13 cellular contexts compared by ENCODE assay signal in the genomic region with DNA sequence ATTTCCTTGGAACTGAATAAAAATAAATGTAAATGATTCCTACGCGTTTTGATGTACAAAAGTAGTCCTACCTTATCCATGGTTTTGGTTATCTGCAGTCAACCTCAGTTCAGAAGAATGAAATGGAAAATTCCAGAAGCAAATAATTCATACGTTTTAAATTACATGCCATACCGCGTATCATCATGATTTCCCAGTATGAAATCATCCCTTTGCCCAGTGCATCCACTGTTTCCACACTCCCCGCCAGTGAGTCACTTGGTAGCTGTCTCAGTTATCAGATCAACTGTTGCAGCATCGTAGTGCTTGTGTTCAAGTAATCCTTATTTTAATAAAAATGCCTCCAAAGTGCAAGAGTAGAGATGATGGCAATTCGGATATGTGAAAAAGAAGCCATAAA. TPM values are rescaled to one million over a fixed set of nuclear protein-coding genes. Genes with fewer than 3 reads are reported as not detected.
DNase-seq lines count a peak whose midpoint lies in the region; ATAC-seq, FAIRE-seq and TF ChIP-seq lines count a peak whose summit lies in the region.
"Had no signal": no experiment of that assay in that cellular context is flagged by ENCODE, and none has a peak within 500 bp of the region (broad histone marks: within the 10 kb centered on the region; RNA-seq: fewer than 3 reads in every experiment).

No MANE protein-coding gene starts in this region.

- BruUV-seq in mammary epithelial cell (replicated peaks; lab: Mats Ljungman, UMichigan) = no TSS peak

- no peak overlapping the region for H3K4me2 ChIP-seq in mammary epithelial cell (ENCODE audit: insufficient read depth, low read depth, low read length)
- H3K4me2 ChIP-seq in keratinocyte (ENCODE audit: control insufficient read depth, extremely low read depth, insufficient read depth, low read depth, low read length) = peak overlapping the region; percentile 12

- in situ Hi-C loops in mammary epithelial cell (cut with MboI; ENCODE audit: low sequenced_read_pairs in 2 of 2) = loop anchor here (5.0 to 25.0 kb wide), 5 partner anchors 65 to 255 kb away; no protein-coding TSS in a partner anchor

- H3K4me3 ChIP-seq in mammary epithelial cell (replicated peaks in 1 of 3; ENCODE audit: insufficient read depth in 1 of 3, low read depth in 2 of 3, low read length in 3 of 3) (no peak overlapping the region), keratinocyte (ENCODE audit: control insufficient read depth in 2 of 3, extremely low read depth in 1 of 3, insufficient read depth in 2 of 3, low read depth in 1 of 3, low read length in 3 of 3) (no peak overlapping the region)
- H3K4me3 ChIP-seq: adrenal gland had no signal

- intact Hi-C loops in mammary epithelial cell (cut with micrococcal nuclease) = no loop called here

- FAIRE-seq in keratinocyte (lab: Jason Lieb, UNC) = no peak

- ATAC-seq in GM21619 (IDR thresholded peaks at IDR 0.05; ENCODE audit: unreplicated experiment) = no peak
- no peak for ATAC-seq in GM18517 (IDR thresholded peaks at IDR 0.05; ENCODE audit: unreplicated experiment)
- ATAC-seq in GM19452 (IDR thresholded peaks at IDR 0.05; ENCODE audit: unreplicated experiment) = no peak

- H3K79me2 ChIP-seq in mammary epithelial cell (ENCODE audit: insufficient read depth, low read length) (no peaks in the 10 kb centered on the region), keratinocyte (ENCODE audit: control insufficient read depth, insufficient read depth, low read length) (no peaks in the 10 kb centered on the region)

- CTCF ChIA-PET in mammary epithelial cell (lab: Charles Lee; ENCODE audit: low non-redundant PET) = no interaction called here

- dilution Hi-C loops in mammary epithelial cell (cut with HindIII; ENCODE audit: low sequenced_read_pairs) = no loop called here
- dilution Hi-C loops in keratinocyte (cut with MboI; ENCODE audit: extremely low pct_ligation_motif_present, low sequenced_read_pairs) = no loop called here

- no peak overlapping the region for H2AFZ ChIP-seq in mammary epithelial cell (ENCODE audit: low read depth, low read length)
- H2AFZ ChIP-seq in keratinocyte (ENCODE audit: control insufficient read depth, low read length) = no peak overlapping the region

- H3K9ac ChIP-seq in mammary epithelial cell (ENCODE audit: insufficient read depth, low read length) (no peak overlapping the region), keratinocyte (ENCODE audit: control insufficient read depth, extremely low read depth, insufficient read depth, low read length) (no peak overlapping the region)

- peaks cover 10% of the 10 kb centered on the region for H3K4me1 ChIP-seq in mammary epithelial cell (ENCODE audit: insufficient read depth, low read length)
- H3K4me1 ChIP-seq in keratinocyte (ENCODE audit: control insufficient read depth, extremely low read depth, insufficient read depth, low read length) = peaks cover 6% of the 10 kb centered on the region
- H3K4me1 ChIP-seq: adrenal gland had no signal

- H3K9me1 ChIP-seq in keratinocyte (ENCODE audit: control insufficient read depth, extremely low read depth, insufficient read depth, low read length) = no peaks in the 10 kb centered on the region

- DNase-seq in AG09319 (ENCODE audit: extremely low read depth, low read depth) (peak; percentile 89), LHCN-M2 (ENCODE audit: low read depth) (peak; percentile 87), mammary epithelial cell (peak; percentile 75), keratinocyte (ENCODE audit: low read depth, low spot score) (no peak), ureter (ENCODE audit: low spot score) (no peak)
- DNase-seq: effector CD4-positive, alpha-beta T cell; NCI-H1417; NCI-H524; Right ventricle myocardium superior had no signal

- H3K9me3 ChIP-seq in mammary epithelial cell (replicated peaks; ENCODE audit: insufficient read depth, low read length) (no peaks in the 10 kb centered on the region), keratinocyte (ENCODE audit: control insufficient read depth, low read depth, low read length) (peaks cover 4% of the 10 kb centered on the region)
- H3K9me3 ChIP-seq: adrenal gland had no signal

- H3K27ac ChIP-seq in mammary epithelial cell (ENCODE audit: insufficient read depth, low read depth, low read length) (no peak overlapping the region), keratinocyte (ENCODE audit: control insufficient read depth, insufficient read depth, low read length) (no peak overlapping the region)
- H3K27ac ChIP-seq: adrenal gland had no signal

- TF ChIP-seq CTCF in AG09319 (IDR thresholded peaks at IDR 0.05; ENCODE audit: low read depth, low read length) (no peak), mammary epithelial cell (conservative IDR thresholded peaks at IDR 0.05 in 1 of 2, IDR thresholded peaks at IDR 0.05 in 1 of 2; ENCODE audit: extremely low read depth in 1 of 2, insufficient read depth in 1 of 2, low read depth in 1 of 2, low read length in 2 of 2) (no peak), keratinocyte (optimal IDR thresholded peaks at IDR 0.05 in 1 of 3, IDR thresholded peaks at IDR 0.05 in 1 of 3, conservative IDR thresholded peaks at IDR 0.05 in 1 of 3; ENCODE audit: extremely low read depth in 1 of 3, insufficient read depth in 2 of 3, low read length in 3 of 3) (no peak)

- no peaks in the 10 kb centered on the region for H4K20me1 ChIP-seq in mammary epithelial cell (ENCODE audit: insufficient read depth, low read length)
- no peaks in the 10 kb centered on the region for H4K20me1 ChIP-seq in keratinocyte (ENCODE audit: control insufficient read depth, extremely low read depth, insufficient read depth, low read length)

- WGBS in mammary epithelial cell (ENCODE audit: low coverage, missing lambda C conversion rate) = 44% methylated on average over 8 of the region's 8 CpGs

- H3K27me3 ChIP-seq in mammary epithelial cell (ENCODE audit: insufficient read depth, low read length) = no peaks in the 10 kb centered on the region
- no peaks in the 10 kb centered on the region for H3K27me3 ChIP-seq in keratinocyte (ENCODE audit: control insufficient read depth, extremely low read depth, insufficient read depth, low read length)
- H3K27me3 ChIP-seq: adrenal gland had no signal

- no peaks in the 10 kb centered on the region for H3K36me3 ChIP-seq in mammary epithelial cell (ENCODE audit: insufficient read depth, low read length)
- H3K36me3 ChIP-seq in keratinocyte (ENCODE audit: control insufficient read depth in 2 of 2, extremely low read depth in 1 of 2, insufficient read depth in 2 of 2, low read length in 2 of 2) = no peaks in the 10 kb centered on the region
- H3K36me3 ChIP-seq: adrenal gland had no signal

RNA-seq across cellular contexts. Expression of a gene that starts 9.1 kb away (rescaled TPM):
- 107 and 116 TPM in 2 replicates for total RNA-seq in LHCN-M2 (2014; rRNA removed)
- 35.9 TPM for polyA plus RNA-seq in LHCN-M2 (2012)
- total RNA-seq in mammary epithelial cell = 10 to 100 TPM; 35.3 to 92.5 TPM
- 27.7 TPM for polyA plus RNA-seq in mammary epithelial cell
- 23.1 TPM for polyA minus RNA-seq in mammary epithelial cell
- polyA plus RNA-seq in keratinocyte = 36.8 to 52.4 TPM (median 49.8 TPM) in 3 replicates
- 16.8 TPM for polyA plus RNA-seq in keratinocyte (2011; ENCODE audit: low read depth)
- polyA plus RNA-seq in keratinocyte (2011; cell fraction: cytosol; rRNA removed) = 27.7 and 45.0 TPM in 2 replicates
- 52.5 and 76.1 TPM in 2 replicates for polyA plus RNA-seq in keratinocyte (2011; cell fraction: nucleus; rRNA removed)
- polyA plus RNA-seq in keratinocyte (2012; ENCODE audit: low replicate concordance) = 23.6 and 29.1 TPM in 2 replicates
- 12.1 to 52.1 TPM (median 49.4 TPM) in 3 replicates for polyA minus RNA-seq in keratinocyte
- polyA minus RNA-seq in keratinocyte (2011; cell fraction: cytosol; rRNA and poly(A)+ RNA removed) = 31.5 TPM
- 40.5 and 63.0 TPM in 2 replicates for polyA minus RNA-seq in keratinocyte (2011; cell fraction: nucleus; rRNA and poly(A)+ RNA removed)
- 67.6 TPM for total RNA-seq in ureter

Comparison
In these comparisons a context has a peak if more than half of its experiments do, and no peak if none do; other contexts are left out.
1. DNase-seq: peak in AG09319 (single experiment), LHCN-M2 (single experiment) and mammary epithelial cell (single experiment); none in keratinocyte (single experiment) and ureter (single experiment).